Comparison of ENCODE assay signal across 32 cellular contexts in the genomic region with DNA sequence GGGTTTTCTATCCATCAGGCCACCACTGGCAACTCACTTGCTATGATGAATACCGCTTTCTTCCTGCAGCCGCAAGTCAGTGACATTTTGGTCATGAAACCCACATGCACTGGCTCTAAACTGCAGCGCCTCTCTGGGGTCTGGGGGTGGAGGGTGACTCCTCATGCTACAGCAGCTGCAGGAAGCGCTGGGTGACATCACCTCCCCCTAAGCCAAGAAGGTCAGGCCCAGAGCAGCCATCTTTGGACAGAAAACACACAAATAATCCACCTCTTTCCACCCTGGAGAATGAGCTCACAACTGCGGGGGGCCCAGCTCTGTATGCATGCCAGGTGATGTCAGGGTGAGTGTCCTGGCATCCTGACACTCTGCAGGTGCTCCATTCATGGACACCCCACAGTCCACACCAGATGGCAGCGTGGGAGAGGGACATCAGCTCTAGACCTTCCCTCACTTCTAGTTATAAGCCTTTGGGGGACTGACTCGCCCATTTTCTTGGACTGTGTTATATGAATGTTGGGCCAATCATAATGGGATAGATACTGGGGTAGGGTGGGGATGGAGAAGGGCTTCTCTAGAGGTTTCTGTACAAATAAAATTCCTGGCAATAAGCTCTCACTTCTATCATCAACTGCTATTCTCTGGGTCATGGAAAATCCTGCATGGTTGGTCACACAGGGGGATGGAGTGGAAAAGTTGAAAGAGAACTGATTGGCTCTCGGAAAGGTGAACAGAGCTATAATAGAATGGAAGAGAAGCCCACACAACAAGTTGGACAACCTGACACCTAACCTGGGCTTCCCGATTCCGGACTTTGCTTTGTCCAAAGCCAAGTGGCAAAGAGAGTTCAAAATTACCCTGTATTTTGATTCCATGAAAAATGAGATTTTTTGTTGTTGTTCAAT.
DNase-seq lines count a peak whose midpoint lies in the region; ATAC-seq, FAIRE-seq and TF ChIP-seq lines count a peak whose summit lies in the region.
"Had no signal": no experiment of that assay in that cellular context is flagged by ENCODE, and none has a peak within 500 bp of the region (broad histone marks: within the 10 kb centered on the region; RNA-seq: fewer than 3 reads in every experiment).

No MANE protein-coding gene starts in this region.

- CTCF ChIA-PET in activated CD8-positive, alpha-beta T cell treated with anti-CD3 and anti-CD28 coated beads for 36 hours (lab: Charles Lee) = interaction anchor here (1.2 kb wide), 1 partner anchor 693 kb away, joined by 3 read pairs; no protein-coding TSS in a partner anchor
- CTCF ChIA-PET in activated CD8-positive, alpha-beta T cell treated with anti-CD3 and anti-CD28 coated beads, Interleukin-2, amount 10 ng/mL, durations not matched to agents 7 days and 5 days (lab: Charles Lee) = no interaction called here
- CTCF ChIA-PET in K562 (lab: Yijun Ruan, JAX; ENCODE audit: low intra/inter-chr PET ratio) = no interaction called here

- H3K27me3 ChIP-seq in K562 (ENCODE audit: control insufficient read depth in 2 of 2, insufficient read depth in 2 of 2, low read length in 2 of 2) (no peaks in the 10 kb centered on the region), right cardiac atrium (ENCODE audit: control insufficient read depth, insufficient read depth) (no peaks in the 10 kb centered on the region), stomach smooth muscle (ENCODE audit: control insufficient read depth in 1 of 2, insufficient read depth in 2 of 2, low read length in 2 of 2) (no peaks in the 10 kb centered on the region)
- H3K27me3 ChIP-seq: brain microvascular endothelial cell, colonic mucosa, SJSA1, transverse colon had no signal

- H3K36me3 Mint-ChIP-seq in activated CD8-positive, alpha-beta T cell treated with anti-CD3 and anti-CD28 coated beads for 36 hours (ENCODE audit: low read depth) = no peaks in the 10 kb centered on the region
- H3K36me3 Mint-ChIP-seq in activated CD8-positive, alpha-beta T cell treated with anti-CD3 and anti-CD28 coated beads, Interleukin-2, amount 10 ng/mL, durations not matched to agents 7 days and 5 days (ENCODE audit: low read depth) = no peaks in the 10 kb centered on the region
- H3K36me3 Mint-ChIP-seq: CD8-positive, alpha-beta T cell had no signal

- 41% methylated on average over 10 of the region's 10 CpGs for WGBS in K562 (ENCODE audit: insufficient coverage, low coverage, missing lambda C conversion rate)
- WGBS in right cardiac atrium = 72% methylated on average over 10 of the region's 10 CpGs

- no peak for TF ChIP-seq EP300 in K562 (IDR thresholded peaks at IDR 0.05; ENCODE audit: low read length)

- TF ChIP-seq RAD21 in K562 (CRISPR knock-in tag; conservative IDR thresholded peaks at IDR 0.05 in 1 of 2, IDR thresholded peaks at IDR 0.05 in 1 of 2) = no peak

- no peaks in the 10 kb centered on the region for H3K79me2 ChIP-seq in K562 (ENCODE audit: control insufficient read depth, insufficient read depth, low read length)

- no TSS peak for BruUV-seq in K562 (replicated peaks; lab: Mats Ljungman, UMichigan)

- FAIRE-seq in K562 (lab: Jason Lieb, UNC) = no peak
- FAIRE-seq: endometrium had no signal

- peaks cover 6% of the 10 kb centered on the region for H3K9me3 Mint-ChIP-seq in activated CD8-positive, alpha-beta T cell treated with anti-CD3 and anti-CD28 coated beads for 36 hours
- H3K9me3 Mint-ChIP-seq in activated CD8-positive, alpha-beta T cell treated with anti-CD3 and anti-CD28 coated beads, Interleukin-2, amount 10 ng/mL, durations not matched to agents 7 days and 5 days (ENCODE audit: insufficient read depth) = peaks cover 12% of the 10 kb centered on the region

- POLR2A ChIA-PET in activated CD8-positive, alpha-beta T cell treated with anti-CD3 and anti-CD28 coated beads for 36 hours (lab: Charles Lee) = interaction anchor here (0.7 kb wide), 1 partner anchor 46 kb away, joined by 4 read pairs; no protein-coding TSS in a partner anchor
- POLR2A ChIA-PET in activated CD8-positive, alpha-beta T cell treated with anti-CD3 and anti-CD28 coated beads, Interleukin-2, amount 10 ng/mL, durations not matched to agents 7 days and 5 days (lab: Charles Lee) = no interaction called here
- POLR2A ChIA-PET in K562 (lab: Yijun Ruan, JAX) = interaction anchor here (0.6 to 1.4 kb wide), 2 partner anchors 9 to 15 kb away, joined by 4 to 7 read pairs; no protein-coding TSS in a partner anchor

- no peak overlapping the region for H3K27ac Mint-ChIP-seq in activated CD8-positive, alpha-beta T cell treated with anti-CD3 and anti-CD28 coated beads for 36 hours
- no peak overlapping the region for H3K27ac Mint-ChIP-seq in activated CD8-positive, alpha-beta T cell treated with anti-CD3 and anti-CD28 coated beads, Interleukin-2, amount 10 ng/mL, durations not matched to agents 7 days and 5 days
- H3K27ac Mint-ChIP-seq: activated CD4-positive, alpha-beta T cell treated with anti-CD3 and anti-CD28 coated beads, Interleukin-2, amount 10 ng/mL, durations not matched to agents 7 days and 5 days; activated T-helper 17 cell treated with anti-CD3 and anti-CD28 coated beads, Interleukin-2, amount 50 U/mL, for 72 hours; CD8-positive, alpha-beta T cell; progenitor cell of endocrine pancreas; stimulated activated naive CD8-positive, alpha-beta T cell treated with anti-CD3 and anti-CD28 coated beads, Interleukin-15, Interleukin-2, amounts not matched to agents 100 ng/mL and 50 ng/mL, for 24 hours; T-helper 17 cell had no signal

- 0 out of 4 replicates have a peak overlapping the region, but pooled peaks of 1 of the 2 experiments have one; percentile 19 for H3K9ac ChIP-seq in K562 (ENCODE audit: insufficient read depth in 1 of 2, low read depth in 2 of 2, low read length in 2 of 2)
- no peak overlapping the region for H3K9ac ChIP-seq in stomach smooth muscle (ENCODE audit: low read length in 2 of 2)
- H3K9ac ChIP-seq: KMS-11 had no signal

- no peak overlapping the region for H3K4me3 Mint-ChIP-seq in activated CD8-positive, alpha-beta T cell treated with anti-CD3 and anti-CD28 coated beads for 36 hours
- H3K4me3 Mint-ChIP-seq in activated CD8-positive, alpha-beta T cell treated with anti-CD3 and anti-CD28 coated beads, Interleukin-2, amount 10 ng/mL, durations not matched to agents 7 days and 5 days = no peak overlapping the region
- H3K4me3 Mint-ChIP-seq: activated CD4-positive, alpha-beta T cell treated with anti-CD3 and anti-CD28 coated beads, Interleukin-2, amount 10 ng/mL, durations not matched to agents 7 days and 5 days; activated T-helper 17 cell treated with anti-CD3 and anti-CD28 coated beads, Interleukin-2, amount 50 U/mL, for 72 hours; CD8-positive, alpha-beta T cell; neural crest cell; stimulated activated naive CD8-positive, alpha-beta T cell treated with anti-CD3 and anti-CD28 coated beads, Interleukin-15, Interleukin-2, amounts not matched to agents 100 ng/mL and 50 ng/mL, for 24 hours; T-helper 17 cell had no signal

- H3K36me3 ChIP-seq in K562 (ENCODE audit: control insufficient read depth, insufficient read depth, low read length) = no peaks in the 10 kb centered on the region
- no peaks in the 10 kb centered on the region for H3K36me3 ChIP-seq in stomach smooth muscle (ENCODE audit: control insufficient read depth in 2 of 2, insufficient read depth in 2 of 2, low read length in 2 of 2)
- H3K36me3 ChIP-seq: brain microvascular endothelial cell, colonic mucosa, HAP-1, SJSA1, spleen, transverse colon had no signal

- ATAC-seq in activated CD8-positive, alpha-beta T cell treated with anti-CD3 and anti-CD28 coated beads for 36 hours = no peak
- no peak for ATAC-seq in activated CD8-positive, alpha-beta T cell treated with anti-CD3 and anti-CD28 coated beads, Interleukin-2, amount 10 ng/mL, durations not matched to agents 7 days and 5 days
- ATAC-seq in K562 (peak; percentile 61), right cardiac atrium (peak; percentile 40 to 47)
- ATAC-seq: activated T-helper 17 cell treated with anti-CD3 and anti-CD28 coated beads, Interleukin-2, amount 50 U/mL, for 72 hours; CD8-positive, alpha-beta T cell; left lobe of liver; T-helper 17 cell had no signal

- TF ChIP-seq POLR2A in K562 (conservative IDR thresholded peaks at IDR 0.05) = no peak

- 0 out of 2 replicates have a peak overlapping the region, but pooled peaks have one; percentile 17 for H3K4me2 ChIP-seq in K562 (ENCODE audit: insufficient read depth, low read length)
- H3K4me2 ChIP-seq: KMS-11 had no signal

- peak; percentile 9 for DNase-seq in activated CD8-positive, alpha-beta T cell treated with anti-CD3 and anti-CD28 coated beads for 36 hours
- DNase-seq in activated CD8-positive, alpha-beta T cell treated with anti-CD3 and anti-CD28 coated beads, Interleukin-2, amount 10 ng/mL, durations not matched to agents 7 days and 5 days = no peak
- DNase-seq in K562 (ENCODE audit: extremely low read depth in 1 of 4, low spot score in 3 of 4) = no peak
- peak; percentile 23 to 62 (median 58) for DNase-seq in right cardiac atrium
- DNase-seq in SKM-1 (lab: John Stamatoyannopoulos, UW; ENCODE audit: unreplicated experiment) = no peak
- no peak for DNase-seq in activated naive CD4-positive, alpha-beta T cell treated with anti-CD3 and anti-CD28 coated beads, Interleukin-2, amount 50 U/mL, for 16 hours
- no peak for DNase-seq in effector CD4-positive, alpha-beta T cell
- DNase-seq: 8988T; activated CD4-positive, alpha-beta T cell treated with anti-CD3 and anti-CD28 coated beads, Interleukin-2, amount 10 ng/mL, durations not matched to agents 7 days and 5 days; brain microvascular endothelial cell; CD8-positive, alpha-beta T cell; colonic mucosa; DMS153; GF-D8; NCI-H1092; NCI-H1930; NCI-H345; PC-3; spleen; stimulated activated CD4-positive, alpha-beta T cell treated with anti-CD3 and anti-CD28 coated beads, Interleukin-4, amount 100 ng/mL, for 24 hours; T-helper 17 cell; transverse colon had no signal

- no peak for TF ChIP-seq CTCF in activated CD8-positive, alpha-beta T cell treated with anti-CD3 and anti-CD28 coated beads for 36 hours (IDR thresholded peaks at IDR 0.05)
- peak in 1 of 3 experiments; percentile 4; a peak in 1 of 6 replicates for TF ChIP-seq CTCF in K562 (IDR thresholded peaks at IDR 0.05 in 2 of 3, conservative IDR thresholded peaks at IDR 0.05 in 1 of 3; ENCODE audit: insufficient read depth in 2 of 3, low read depth in 1 of 3, low read length in 3 of 3)

- H3K27me3 Mint-ChIP-seq in activated CD8-positive, alpha-beta T cell treated with anti-CD3 and anti-CD28 coated beads for 36 hours = peaks cover 5% of the 10 kb centered on the region
- peaks cover 9% of the 10 kb centered on the region for H3K27me3 Mint-ChIP-seq in activated CD8-positive, alpha-beta T cell treated with anti-CD3 and anti-CD28 coated beads, Interleukin-2, amount 10 ng/mL, durations not matched to agents 7 days and 5 days (ENCODE audit: low read depth)

- H2AFZ ChIP-seq in K562 (ENCODE audit: low read depth, low read length) = peak overlapping the region; percentile 52; the same call in 1 of the 2 replicates

- intact Hi-C loops in activated CD8-positive, alpha-beta T cell treated with anti-CD3 and anti-CD28 coated beads for 36 hours (cut with micrococcal nuclease) = no loop called here
- intact Hi-C loops in K562 (cut with micrococcal nuclease) = loop anchor here (5.0 to 10.0 kb wide), 2 partner anchors 55 to 67 kb away; no protein-coding TSS in a partner anchor
- intact Hi-C loops in right cardiac atrium (cut with DNase I) = no loop called here

- H3K27ac ChIP-seq in K562 (ENCODE audit: extremely low read depth, low read depth, low read length) (no peak overlapping the region), right cardiac atrium (ENCODE audit: low read length) (no peak overlapping the region), stomach smooth muscle (ENCODE audit: low read length) (peak overlapping the region; percentile 3)
- H3K27ac ChIP-seq: colonic mucosa, KMS-11, SJSA1, spleen had no signal

- H4K20me1 ChIP-seq in K562 (replicated peaks; ENCODE audit: control insufficient read depth, insufficient read depth, low read length) = no peaks in the 10 kb centered on the region

- H3K9me1 ChIP-seq in K562 (ENCODE audit: control insufficient read depth, insufficient read depth, low read length) = no peaks in the 10 kb centered on the region

- H3K9me3 ChIP-seq in K562 (replicated peaks; ENCODE audit: control insufficient read depth, insufficient read depth, low read depth, low read length) (peaks cover 5% of the 10 kb centered on the region), right cardiac atrium (ENCODE audit: control insufficient read depth, low read length) (no peaks in the 10 kb centered on the region), stomach smooth muscle (ENCODE audit: control insufficient read depth in 2 of 2, low read length in 2 of 2) (no peaks in the 10 kb centered on the region)
- H3K9me3 ChIP-seq: colonic mucosa, HAP-1, SJSA1 had no signal

- H3K4me3 ChIP-seq in K562 (no peak overlapping the region), right cardiac atrium (ENCODE audit: low read length) (no peak overlapping the region), stomach smooth muscle (ENCODE audit: low read length in 2 of 2) (no peak overlapping the region)
- H3K4me3 ChIP-seq: colonic mucosa, HAP-1, SJSA1, spleen, transverse colon had no signal

- H3K4me1 ChIP-seq in K562 (replicated peaks in 1 of 2; ENCODE audit: control insufficient read depth in 2 of 2, insufficient read depth in 2 of 2, low read length in 2 of 2) (peaks cover 11 to 18% of the 10 kb centered on the region in 2 experiments; a peak in 4 of 5 replicates), right cardiac atrium (ENCODE audit: control insufficient read depth, insufficient read depth, low read length) (no peaks in the 10 kb centered on the region), stomach smooth muscle (ENCODE audit: control insufficient read depth, insufficient read depth, low read length) (peaks cover 11% of the 10 kb centered on the region)
- H3K4me1 ChIP-seq: colonic mucosa, HAP-1 had no signal

- H3K4me1 Mint-ChIP-seq in activated CD8-positive, alpha-beta T cell treated with anti-CD3 and anti-CD28 coated beads for 36 hours (ENCODE audit: low read depth) = no peaks in the 10 kb centered on the region
- no peaks in the 10 kb centered on the region for H3K4me1 Mint-ChIP-seq in activated CD8-positive, alpha-beta T cell treated with anti-CD3 and anti-CD28 coated beads, Interleukin-2, amount 10 ng/mL, durations not matched to agents 7 days and 5 days (ENCODE audit: low read depth)
- H3K4me1 Mint-ChIP-seq: activated CD4-positive, alpha-beta T cell treated with anti-CD3 and anti-CD28 coated beads, Interleukin-2, amount 10 ng/mL, durations not matched to agents 7 days and 5 days; activated T-helper 17 cell treated with anti-CD3 and anti-CD28 coated beads, Interleukin-2, amount 50 U/mL, for 72 hours; neural crest cell; T-helper 17 cell had no signal

- in situ Hi-C loops in K562 (cut with MboI) = no loop called here

Comparison
In these comparisons a context has a peak if more than half of its experiments do, and no peak if none do; other contexts are left out.
1. DNase-seq: peak in activated CD8-positive, alpha-beta T cell treated with anti-CD3 and anti-CD28 coated beads for 36 hours (single experiment) and right cardiac atrium (3 of 3); none in activated CD8-positive, alpha-beta T cell treated with anti-CD3 and anti-CD28 coated beads, Interleukin-2, amount 10 ng/mL, durations not matched to agents 7 days and 5 days (single experiment), K562 (0 of 4), SKM-1 (single experiment), activated naive CD4-positive, alpha-beta T cell treated with anti-CD3 and anti-CD28 coated beads, Interleukin-2, amount 50 U/mL, for 16 hours (single experiment) and effector CD4-positive, alpha-beta T cell (single experiment).
2. ATAC-seq: peak in K562 (single experiment) and right cardiac atrium (2 of 2); none in activated CD8-positive, alpha-beta T cell treated with anti-CD3 and anti-CD28 coated beads for 36 hours (single experiment) and activated CD8-positive, alpha-beta T cell treated with anti-CD3 and anti-CD28 coated beads, Interleukin-2, amount 10 ng/mL, durations not matched to agents 7 days and 5 days (single experiment).